ENCODE assay signal across 1 cellular context in genomic region chr16:2022723-2023097, GRCh38.
TF ChIP-seq lines count a peak whose summit lies in the region.

No MANE protein-coding gene starts in this region.

TF ChIP-seq in GM23338, 12 proteins besides CTCF, POLR2A, EP300 and RAD21 (continued from another document):
- TF ChIP-seq ZNF462 (CRISPR knock-in tag; IDR thresholded peaks at IDR 0.05) (no peak), ZNF114 (CRISPR knock-in tag; IDR thresholded peaks at IDR 0.05) (no peak), CREB1 (CRISPR knock-in tag; IDR thresholded peaks at IDR 0.05; ENCODE audit: low read depth) (no peak), EZH2 (IDR thresholded peaks at IDR 0.05; ENCODE audit: low read depth, unreplicated experiment) (no peak), JUNB (IDR thresholded peaks at IDR 0.05; ENCODE audit: unreplicated experiment) (no peak), REST (IDR thresholded peaks at IDR 0.05; ENCODE audit: unreplicated experiment) (no peak), STAT1 (IDR thresholded peaks at IDR 0.05; ENCODE audit: unreplicated experiment) (no peak)
